ENCODE assay signal across 10 cellular contexts in genomic region chr4:120855307-120856001, GRCh38.
DNase-seq lines count a peak whose midpoint lies in the region; ATAC-seq lines count a peak whose summit lies in the region.
"Had no signal": no experiment of that assay in that cellular context is flagged by ENCODE, and none has a peak within 500 bp of the region (broad histone marks: within the 10 kb centered on the region; RNA-seq: fewer than 3 reads in every experiment).

No MANE protein-coding gene starts in this region.

- peak; percentile 95 for ATAC-seq in GM18508 (IDR thresholded peaks at IDR 0.05; ENCODE audit: insufficient read depth, unreplicated experiment)
- peak; percentile 94 for ATAC-seq in GM19455 (IDR thresholded peaks at IDR 0.05; ENCODE audit: unreplicated experiment)
- ATAC-seq in HG02884 (IDR thresholded peaks at IDR 0.05; ENCODE audit: unreplicated experiment), result peak; percentile 72
- ATAC-seq in HG03558 (IDR thresholded peaks at IDR 0.05; ENCODE audit: extremely low read depth, unreplicated experiment), result peak; percentile 98

- no peak for DNase-seq in NCI-H2171 treated with DMSO at 0.1 percent for 48 hours (lab: John Stamatoyannopoulos, UW)
- no peak for DNase-seq in NCI-H2029 (lab: John Stamatoyannopoulos, UW)
- DNase-seq in NCI-H2171 (lab: John Stamatoyannopoulos, UW), result no peak
- DNase-seq in NCI-H1436 treated with DMSO at 0.1 percent for 48 hours (lab: John Stamatoyannopoulos, UW), result no peak
- DNase-seq: NCI-H1694, thyroid gland had no signal
